8 cellular contexts compared by ENCODE assay signal in genomic region chr6:11093591-11094410, GRCh38. TPM values are rescaled to one million over a fixed set of nuclear protein-coding genes. Genes with fewer than 3 reads are reported as not detected.
DNase-seq lines count a peak whose midpoint lies in the region; ATAC-seq and TF ChIP-seq lines count a peak whose summit lies in the region.

SMIM13 (plus strand) TSS chr6:11093834; CDS start chr6:11094314, 480 bp downstream.

- H3K27me3 ChIP-seq in osteoblast (ENCODE audit: insufficient read depth, low read length) (no peaks in the 10 kb centered on the region), thymus (ENCODE audit: control insufficient read depth, insufficient read depth) (no peaks in the 10 kb centered on the region)

- peak within 1 kb of the TSS; percentile 99 for H2AFZ ChIP-seq in osteoblast (ENCODE audit: low read length)

- H3K36me3 ChIP-seq in osteoblast (ENCODE audit: insufficient read depth, low read length), result no peaks in the 10 kb centered on the region
- H3K36me3 ChIP-seq in thymus (ENCODE audit: control insufficient read depth, insufficient read depth), result peaks cover 3% of the 10 kb centered on the region

- WGBS in thymus, result under 1% methylated on average over 94 of the region's 94 CpGs

- H4K20me1 ChIP-seq in osteoblast (ENCODE audit: insufficient read depth, low read length), result peaks cover 14% of the 10 kb centered on the region

- H3K4me2 ChIP-seq in osteoblast (ENCODE audit: insufficient read depth, low read length), result peak within 1 kb of the TSS; percentile 97

- peak within 1 kb of the TSS; percentile 97 for H3K4me3 ChIP-seq in GM12865 (ENCODE audit: low read depth, low read length)
- peak within 1 kb of the TSS; percentile 99 for H3K4me3 ChIP-seq in osteoblast (ENCODE audit: insufficient read depth, low read length)
- peak within 1 kb of the TSS; percentile 99 for H3K4me3 ChIP-seq in thymus (ENCODE audit: low read length)

- H3K36me3 Mint-ChIP-seq in activated naive CD8-positive, alpha-beta T cell, result no peaks in the 10 kb centered on the region

- H3K27me3 Mint-ChIP-seq in activated naive CD8-positive, alpha-beta T cell, result no peaks in the 10 kb centered on the region

- ATAC-seq in HG02642 (IDR thresholded peaks at IDR 0.05; ENCODE audit: poor library complexity, unreplicated experiment), result peak; percentile 94

- peak; percentile 51 for TF ChIP-seq CTCF in GM12865 (IDR thresholded peaks at IDR 0.05; ENCODE audit: insufficient read depth, low read depth, low read length, missing control alignments)
- TF ChIP-seq CTCF in osteoblast (IDR thresholded peaks at IDR 0.05; ENCODE audit: extremely low read depth, low read depth, low read length), result no peak

- H3K4me3 Mint-ChIP-seq in activated naive CD8-positive, alpha-beta T cell, result peak within 1 kb of the TSS; percentile 95

- H3K4me1 ChIP-seq in osteoblast (ENCODE audit: insufficient read depth, low read length) (peaks cover 17% of the 10 kb centered on the region), thymus (ENCODE audit: control insufficient read depth, insufficient read depth, low read length) (peaks cover 6% of the 10 kb centered on the region)

- H3K9me3 ChIP-seq in osteoblast (ENCODE audit: low read depth, low read length), result no peaks in the 10 kb centered on the region
- no peaks in the 10 kb centered on the region for H3K9me3 ChIP-seq in thymus (ENCODE audit: control insufficient read depth)

- H3K79me2 ChIP-seq in osteoblast (ENCODE audit: insufficient read depth, low read length), result peaks cover 48% of the 10 kb centered on the region

- peak; percentile 99 for DNase-seq in GM12865 (ENCODE audit: low read depth)
- DNase-seq in NCI-H1105 (lab: John Stamatoyannopoulos, UW), result peak; percentile 96
- peak; percentile 97 for DNase-seq in SKM-1 treated with dmso at 0.1 percent for 144 hours (lab: John Stamatoyannopoulos, UW; ENCODE audit: unreplicated experiment)
- peak; percentile 98 for DNase-seq in glomerular visceral epithelial cell (ENCODE audit: extremely low spot score)
- DNase-seq in osteoblast (ENCODE audit: insufficient read length, low spot score, missing footprints), result peak; percentile 100

- H3K27ac ChIP-seq in osteoblast (ENCODE audit: low read depth, low read length), result peak within 1 kb of the TSS; percentile 95
- peak within 1 kb of the TSS; percentile 95 for H3K27ac ChIP-seq in thymus (ENCODE audit: low read depth)

- H3K9me3 Mint-ChIP-seq in activated naive CD8-positive, alpha-beta T cell (ENCODE audit: low read depth), result no peaks in the 10 kb centered on the region

- peaks cover 31% of the 10 kb centered on the region for H3K4me1 Mint-ChIP-seq in activated naive CD8-positive, alpha-beta T cell (ENCODE audit: low read depth)

- H3K27ac Mint-ChIP-seq in activated naive CD8-positive, alpha-beta T cell, result peak within 1 kb of the TSS; percentile 97

RNA-seq across cellular contexts. Expression of gene SMIM13, which starts in this region (rescaled TPM):
- total RNA-seq in osteoblast, result 8.0 and 8.3 TPM in 2 replicates
- polyA plus RNA-seq in thymus, result 4.5 TPM

Comparison
In these comparisons a context has a peak if more than half of its experiments do, and no peak if none do; other contexts are left out.
1. Peak in every context shown above with its lines: DNase-seq, ATAC-seq, H3K4me3 ChIP-seq and H3K27ac ChIP-seq.